ENCODE assay signal across 27 cellular contexts in the genomic region with DNA sequence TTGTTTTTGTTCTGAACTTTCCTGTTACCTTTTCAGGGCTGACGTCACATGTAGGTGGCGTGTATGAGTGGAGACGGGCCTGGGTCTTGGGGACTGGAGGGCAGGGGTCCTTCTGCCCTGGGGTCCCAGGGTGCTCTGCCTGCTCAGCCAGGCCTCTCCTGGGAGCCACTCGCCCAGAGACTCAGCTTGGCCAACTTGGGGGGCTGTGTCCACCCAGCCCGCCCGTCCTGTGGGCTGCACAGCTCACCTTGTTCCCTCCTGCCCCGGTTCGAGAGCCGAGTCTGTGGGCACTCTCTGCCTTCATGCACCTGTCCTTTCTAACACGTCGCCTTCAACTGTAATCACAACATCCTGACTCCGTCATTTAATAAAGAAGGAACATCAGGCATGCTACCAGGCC. TPM values are rescaled to one million over a fixed set of nuclear protein-coding genes. Genes with fewer than 3 reads are reported as not detected.
"Had no signal": no experiment of that assay in that cellular context is flagged by ENCODE, and none has a peak within 500 bp of the region (broad histone marks: within the 10 kb centered on the region; RNA-seq: fewer than 3 reads in every experiment).

No MANE protein-coding gene starts in this region.

- H3K4me3 ChIP-seq: left lung, psoas muscle had no signal

- H3K9me3 ChIP-seq: left lung, psoas muscle had no signal

- H3K27me3 Mint-ChIP-seq: activated naive CD8-positive, alpha-beta T cell treated with anti-CD3 and anti-CD28 coated beads, Interleukin-2, amount 10 ng/mL, durations not matched to agents 7 days and 5 days; stimulated activated naive CD8-positive, alpha-beta T cell treated with anti-CD3 and anti-CD28 coated beads, Interleukin-15, amount 100 ng/mL, for 72 hours had no signal

- H3K4me3 Mint-ChIP-seq: activated CD4-positive, alpha-beta T cell treated with anti-CD3 and anti-CD28 coated beads, Interleukin-2, amount 10 ng/mL, durations not matched to agents 24 days and 14 days; activated naive CD8-positive, alpha-beta T cell treated with anti-CD3 and anti-CD28 coated beads, Interleukin-2, amount 10 ng/mL, durations not matched to agents 7 days and 5 days; endodermal cell; stimulated activated naive CD8-positive, alpha-beta T cell treated with anti-CD3 and anti-CD28 coated beads, Interleukin-15, amount 100 ng/mL, for 72 hours; T-helper 2 cell treated with Interferon-gamma antibody and Interleukin-4, amounts not matched to agents 5 μg/mL and 100 μg/mL, for 36 hours had no signal

- ATAC-seq: left lung; psoas muscle; right cardiac atrium; stimulated activated naive CD8-positive, alpha-beta T cell treated with anti-CD3 and anti-CD28 coated beads, Interleukin-15, amount 100 ng/mL, for 72 hours had no signal

- H3K9me3 Mint-ChIP-seq: activated CD4-positive, alpha-beta T cell treated with anti-CD3 and anti-CD28 coated beads, Interleukin-2, amount 10 ng/mL, durations not matched to agents 24 days and 14 days; activated naive CD8-positive, alpha-beta T cell treated with anti-CD3 and anti-CD28 coated beads, Interleukin-2, amount 10 ng/mL, durations not matched to agents 7 days and 5 days; endodermal cell; stimulated activated naive CD8-positive, alpha-beta T cell treated with anti-CD3 and anti-CD28 coated beads, Interleukin-15, amount 100 ng/mL, for 72 hours; T-helper 2 cell treated with Interferon-gamma antibody and Interleukin-4, amounts not matched to agents 5 μg/mL and 100 μg/mL, for 36 hours had no signal

- FAIRE-seq: colon, small intestine had no signal

- H3K27ac ChIP-seq: left lung, psoas muscle had no signal

- DNase-seq: activated CD4-positive, alpha-beta T cell treated with anti-CD3 and anti-CD28 coated beads, Interleukin-2, amount 10 ng/mL, durations not matched to agents 24 days and 14 days; activated CD4-positive, CD25-positive, alpha-beta regulatory T cell; activated CD8-positive, alpha-beta memory T cell treated with anti-CD3 and anti-CD28 coated beads for 24 hours; activated CD8-positive, alpha-beta memory T cell treated with anti-CD3 and anti-CD28 coated beads, Interleukin-2, amount 50 U/mL, for 48 hours; activated gamma-delta T cell; activated naive CD8-positive, alpha-beta T cell treated with anti-CD3 and anti-CD28 coated beads, Interleukin-2, amount 10 ng/mL, durations not matched to agents 7 days and 5 days; amygdala; caudate nucleus; endodermal cell; foreskin melanocyte; left lung; psoas muscle; small intestine; stimulated activated CD4-positive, alpha-beta T cell treated with anti-CD3 and anti-CD28 coated beads, Interleukin-15, amount 100 ng/mL, for 24 hours; stimulated activated CD4-positive, alpha-beta T cell treated with anti-CD3 and anti-CD28 coated beads, Interleukin-2, amount 100 ng/mL, for 48 hours; stimulated activated naive CD8-positive, alpha-beta T cell treated with anti-CD3 and anti-CD28 coated beads, Interleukin-15, amount 100 ng/mL, for 72 hours; SW 1271; trophoblast cell had no signal

- H3K27ac Mint-ChIP-seq: activated CD4-positive, alpha-beta T cell treated with anti-CD3 and anti-CD28 coated beads, Interleukin-2, amount 10 ng/mL, durations not matched to agents 24 days and 14 days; activated naive CD8-positive, alpha-beta T cell treated with anti-CD3 and anti-CD28 coated beads, Interleukin-2, amount 10 ng/mL, durations not matched to agents 7 days and 5 days; endodermal cell; stimulated activated naive CD8-positive, alpha-beta T cell treated with anti-CD3 and anti-CD28 coated beads, Interleukin-15, amount 100 ng/mL, for 72 hours had no signal

- H3K36me3 Mint-ChIP-seq: activated naive CD8-positive, alpha-beta T cell treated with anti-CD3 and anti-CD28 coated beads, Interleukin-2, amount 10 ng/mL, durations not matched to agents 7 days and 5 days had no signal

- H3K27me3 ChIP-seq: left lung had no signal

RNA-seq across cellular contexts. Expression of a gene that starts 47.3 kb away (rescaled TPM):
- total RNA-seq: activated CD4-positive, alpha-beta T cell treated with anti-CD3 and anti-CD28 coated beads, Interleukin-2, amount 10 ng/mL, durations not matched to agents 24 days and 14 days; activated naive CD8-positive, alpha-beta T cell treated with anti-CD3 and anti-CD28 coated beads, Interleukin-2, amount 10 ng/mL, durations not matched to agents 7 days and 5 days; epithelial cell of proximal tubule; kidney epithelial cell; left lung; lung microvascular endothelial cell; myocyte; osteocyte; psoas muscle; right cardiac atrium; temporal lobe had no signal
- polyA plus RNA-seq: psoas muscle had no signal

RNA-seq across cellular contexts. Expression of a gene that starts 47.8 kb away (rescaled TPM):
- total RNA-seq: lung microvascular endothelial cell had no signal
